In genomic region chr1:54404939-54405880, GRCh38 we compare ENCODE assay signal across 8 cellular contexts. TPM values are rescaled to one million over a fixed set of nuclear protein-coding genes. Genes with fewer than 3 reads are reported as not detected.
DNase-seq lines count a peak whose midpoint lies in the region; ATAC-seq and TF ChIP-seq lines count a peak whose summit lies in the region.

No MANE protein-coding gene starts in this region.

- H3K4me1 ChIP-seq in upper lobe of left lung = peaks cover 29 to 57% (median 45%) of the 10 kb centered on the region in 4 donors

- TF ChIP-seq CTCF in choroid plexus epithelial cell (conservative IDR thresholded peaks at IDR 0.05; ENCODE audit: low read depth, low read length) = no peak
- no peak for TF ChIP-seq CTCF in upper lobe of left lung (IDR thresholded peaks at IDR 0.05)

- ATAC-seq in memory B cell (ENCODE audit: low read depth) = no peak
- ATAC-seq in upper lobe of left lung (ENCODE audit: low FRiP score in 2 of 2) = no peak

- no peaks in the 10 kb centered on the region for H3K9me3 ChIP-seq in upper lobe of left lung

- H3K36me3 Mint-ChIP-seq in activated CD4-positive, alpha-beta T cell treated with anti-CD3 and anti-CD28 coated beads, Interleukin-2, amount 10 ng/mL, durations not matched to agents 24 days and 14 days (ENCODE audit: low read depth) = peaks cover 44% of the 10 kb centered on the region
- H3K36me3 Mint-ChIP-seq in memory B cell = peaks cover 20% of the 10 kb centered on the region

- peak overlapping the region; percentile 90 for H3K4me3 Mint-ChIP-seq in activated CD4-positive, alpha-beta T cell treated with anti-CD3 and anti-CD28 coated beads, Interleukin-2, amount 10 ng/mL, durations not matched to agents 24 days and 14 days
- H3K4me3 Mint-ChIP-seq in memory B cell = peak overlapping the region; percentile 80

- H3K9me3 Mint-ChIP-seq in activated CD4-positive, alpha-beta T cell treated with anti-CD3 and anti-CD28 coated beads, Interleukin-2, amount 10 ng/mL, durations not matched to agents 24 days and 14 days = peaks cover 5% of the 10 kb centered on the region
- no peaks in the 10 kb centered on the region for H3K9me3 Mint-ChIP-seq in memory B cell

- H3K27me3 Mint-ChIP-seq in activated CD4-positive, alpha-beta T cell treated with anti-CD3 and anti-CD28 coated beads, Interleukin-2, amount 10 ng/mL, durations not matched to agents 24 days and 14 days = no peaks in the 10 kb centered on the region
- H3K27me3 Mint-ChIP-seq in memory B cell = no peaks in the 10 kb centered on the region

- H3K27me3 ChIP-seq in upper lobe of left lung = no peaks in the 10 kb centered on the region

- 5 to 15% methylated on average over 28 to 35 of the region's 91 CpGs for WGBS in upper lobe of left lung, 2 donors

- H3K4me3 ChIP-seq in choroid plexus epithelial cell (ENCODE audit: low read depth, low read length) = peak overlapping the region; percentile 77
- peak overlapping the region; percentile 81 to 98 (median 91) for H3K4me3 ChIP-seq in upper lobe of left lung

- peak; percentile 73 for DNase-seq in activated CD4-positive, alpha-beta T cell treated with anti-CD3 and anti-CD28 coated beads, Interleukin-2, amount 10 ng/mL, durations not matched to agents 24 days and 14 days
- DNase-seq in activated CD4-positive, alpha-beta T cell treated with anti-CD3 and anti-CD28 coated beads for 1 hour = no peak
- DNase-seq in OCI-M1 (lab: John Stamatoyannopoulos, UW) (peak; percentile 40), choroid plexus epithelial cell (ENCODE audit: low read depth) (no peak), memory B cell (ENCODE audit: low spot score in 2 of 2) (peak in 1 of 2 donors; percentile 42), upper lobe of left lung (peak; percentile 30 to 87), KBM-7 (no peak), OCI-M2 (lab: John Stamatoyannopoulos, UW; ENCODE audit: unreplicated experiment) (no peak)

- H3K27ac Mint-ChIP-seq in activated CD4-positive, alpha-beta T cell treated with anti-CD3 and anti-CD28 coated beads, Interleukin-2, amount 10 ng/mL, durations not matched to agents 24 days and 14 days = peak overlapping the region; percentile 83
- no peak overlapping the region for H3K27ac Mint-ChIP-seq in memory B cell

- H3K27ac ChIP-seq in upper lobe of left lung = peak overlapping the region; percentile 58 to 97 (median 72)

- in situ Hi-C loops in KBM-7 (cut with MboI; ENCODE audit: low pct_unique_long_range_greater_than_20kb, low sequenced_read_pairs) = no loop called here

- TF ChIP-seq EP300 in upper lobe of left lung (IDR thresholded peaks at IDR 0.05) = no peak

- peaks cover 72% of the 10 kb centered on the region for H3K4me1 Mint-ChIP-seq in activated CD4-positive, alpha-beta T cell treated with anti-CD3 and anti-CD28 coated beads, Interleukin-2, amount 10 ng/mL, durations not matched to agents 24 days and 14 days
- H3K4me1 Mint-ChIP-seq in memory B cell = peaks cover 41% of the 10 kb centered on the region

- TF ChIP-seq POLR2A in upper lobe of left lung (IDR thresholded peaks at IDR 0.05) = no peak

- intact Hi-C loops in activated CD4-positive, alpha-beta T cell treated with anti-CD3 and anti-CD28 coated beads, Interleukin-2, amount 10 ng/mL, durations not matched to agents 24 days and 14 days (cut with micrococcal nuclease) = loop anchor here (5.0 to 10.0 kb wide), 4 partner anchors 333 to 990 kb away; partner anchors contain the start of gene NDC1

- H3K36me3 ChIP-seq in upper lobe of left lung = peaks cover 0 to 27% (median 7%) of the 10 kb centered on the region in 4 donors

RNA-seq across cellular contexts. Expression of gene SSBP3, which starts 1.0 kb away (rescaled TPM):
- 84.1 and 87.9 TPM in 2 replicates for total RNA-seq in activated CD4-positive, alpha-beta T cell treated with anti-CD3 and anti-CD28 coated beads, Interleukin-2, amount 10 ng/mL, durations not matched to agents 24 days and 14 days
- total RNA-seq in upper lobe of left lung = 10 to 100 TPM; 17.8 to 35.6 (median 26.4) TPM

Comparison
In these comparisons a context has a peak if more than half of its experiments do, and no peak if none do; other contexts are left out.
1. DNase-seq: peak in activated CD4-positive, alpha-beta T cell treated with anti-CD3 and anti-CD28 coated beads, Interleukin-2, amount 10 ng/mL, durations not matched to agents 24 days and 14 days (single experiment), OCI-M1 (single experiment) and upper lobe of left lung (2 of 2); none in activated CD4-positive, alpha-beta T cell treated with anti-CD3 and anti-CD28 coated beads for 1 hour (single experiment), choroid plexus epithelial cell (single experiment), KBM-7 (single experiment) and OCI-M2 (single experiment).